Comparison of ENCODE assay signal across 1 cellular context in genomic region chr22:35559354-35560005, GRCh38.
A peak's percentile ranks its signal among the peaks of the same experiment; 100 is the strongest.
TF ChIP-seq lines count a peak whose summit lies in the region.

No MANE protein-coding gene starts in this region.

TF ChIP-seq in HEK293, 187 proteins besides CTCF, POLR2A, EP300 and RAD21 (continued from another document):
- 0 out of 2 replicates have a peak, but pooled peaks have one; percentile 14 for TF ChIP-seq PRDM10 (tag by site-specific recombination; IDR thresholded peaks at IDR 0.05)
